Comparison of ENCODE assay signal across 10 cellular contexts in genomic region chr10:46268076-46268881, GRCh38. TPM values are rescaled to one million over a fixed set of nuclear protein-coding genes. Genes with fewer than 3 reads are reported as not detected.
DNase-seq lines count a peak whose midpoint lies in the region; ATAC-seq and TF ChIP-seq lines count a peak whose summit lies in the region.
"Had no signal": no experiment of that assay in that cellular context is flagged by ENCODE, and none has a peak within 500 bp of the region (broad histone marks: within the 10 kb centered on the region; RNA-seq: fewer than 3 reads in every experiment).

No MANE protein-coding gene starts in this region.

- ATAC-seq in GM18873 (IDR thresholded peaks at IDR 0.05; ENCODE audit: low FRiP score, unreplicated experiment) (peak; percentile 65), HG03342 (IDR thresholded peaks at IDR 0.05; ENCODE audit: unreplicated experiment) (peak; percentile 78), GM23338 (no peak)
- ATAC-seq: Panc1 had no signal

- no peak overlapping the region for H3K4me3 ChIP-seq in GM23338
- H3K4me3 ChIP-seq in tibial artery: no peak overlapping the region

- H3K9me2 ChIP-seq in GM23338 (ENCODE audit: insufficient read depth): no peaks in the 10 kb centered on the region

- no peaks in the 10 kb centered on the region; the same call in 1 of the 3 replicates for H3K9me3 Mint-ChIP-seq in GM23338
- H3K9me3 Mint-ChIP-seq in Calu3 (ENCODE audit: low read depth, unreplicated experiment): no peaks in the 10 kb centered on the region
- H3K9me3 Mint-ChIP-seq: neural crest cell had no signal

- H3K4me1 Mint-ChIP-seq in GM23338: peaks cover 3% of the 10 kb centered on the region; the same call in 1 of the 3 replicates
- no peaks in the 10 kb centered on the region for H3K4me1 Mint-ChIP-seq in Calu3 (ENCODE audit: low read depth, unreplicated experiment)

- H3K27me3 ChIP-seq in GM23338 (ENCODE audit: insufficient read depth) (no peaks in the 10 kb centered on the region), tibial artery (no peaks in the 10 kb centered on the region)

- no peaks in the 10 kb centered on the region for H4K20me1 ChIP-seq in GM23338 (replicated peaks; ENCODE audit: insufficient read depth)

- H3K36me3 Mint-ChIP-seq in GM23338 (ENCODE audit: low read depth): no peaks in the 10 kb centered on the region; the same call in 2 of the 3 replicates
- H3K36me3 Mint-ChIP-seq in Calu3 (ENCODE audit: insufficient read depth, unreplicated experiment): no peaks in the 10 kb centered on the region

- no peaks in the 10 kb centered on the region for H3K36me3 ChIP-seq in GM23338 (ENCODE audit: insufficient read depth)
- no peaks in the 10 kb centered on the region for H3K36me3 ChIP-seq in tibial artery

- H3F3A ChIP-seq in GM23338 (replicated peaks; ENCODE audit: low read depth): no peaks in the 10 kb centered on the region

- H3K27ac Mint-ChIP-seq in GM23338 (no peak overlapping the region), Calu3 (ENCODE audit: unreplicated experiment) (no peak overlapping the region)

- H3K27ac ChIP-seq in GM23338 (ENCODE audit: low read depth): no peak overlapping the region
- no peak overlapping the region for H3K27ac ChIP-seq in tibial artery

- TF ChIP-seq CTCF in GM23338 (conservative IDR thresholded peaks at IDR 0.05; ENCODE audit: low read depth in 2 of 2): no peak
- TF ChIP-seq CTCF in Calu3 (IDR thresholded peaks at IDR 0.05; ENCODE audit: unreplicated experiment): no peak
- TF ChIP-seq CTCF in tibial artery (IDR thresholded peaks at IDR 0.05): no peak

- H2AFZ ChIP-seq in GM23338: no peak overlapping the region

- intact Hi-C loops in Calu3 (cut with micrococcal nuclease; ENCODE audit: unreplicated experiment) (no loop called here), tibial artery (cut with DNase I; ENCODE audit: low total_unique reads) (no loop called here)

- CTCF ChIA-PET in Calu3 (lab: Charles Lee): interaction anchor here (1.7 kb wide), 1 partner anchor 11 kb away, joined by 3 read pairs; no protein-coding TSS in a partner anchor

- no peaks in the 10 kb centered on the region for H3K79me2 ChIP-seq in GM23338 (replicated peaks; ENCODE audit: insufficient read depth)

- no peak overlapping the region for H3K4me2 ChIP-seq in GM23338

- H3K9me3 ChIP-seq in tibial artery: no peaks in the 10 kb centered on the region

- H3K27me3 Mint-ChIP-seq in GM23338 (ENCODE audit: insufficient read depth, low read depth, poor library complexity) (peaks cover 5% of the 10 kb centered on the region), Calu3 (ENCODE audit: unreplicated experiment) (peaks cover 22% of the 10 kb centered on the region)

- no peak overlapping the region for H3K4me3 Mint-ChIP-seq in GM23338
- H3K4me3 Mint-ChIP-seq in Calu3 (ENCODE audit: low read depth, unreplicated experiment): no peak overlapping the region
- H3K4me3 Mint-ChIP-seq: neural crest cell had no signal

- BruUV-seq in Calu3 (replicated peaks; lab: Mats Ljungman, UMichigan): no TSS peak

- H3K4me1 ChIP-seq in GM23338 (ENCODE audit: insufficient read depth): no peaks in the 10 kb centered on the region
- H3K4me1 ChIP-seq in tibial artery: no peaks in the 10 kb centered on the region

- DNase-seq in activated T-cell treated with anti-CD3 and anti-CD28 coated beads, Interleukin-2, amount 50 U/mL, for 1 hour: peak; percentile 56
- DNase-seq in stimulated activated CD4-positive, alpha-beta T cell treated with anti-CD3 and anti-CD28 coated beads, Interleukin-2, amount 100 ng/mL, for 4 hours (ENCODE audit: low read depth): peak; percentile 56
- DNase-seq in KG1 (lab: John Stamatoyannopoulos, UW): no peak
- no peak for DNase-seq in GM23338 (ENCODE audit: low spot score)
- no peak for DNase-seq in Calu3
- no peak for DNase-seq in tibial artery

TF ChIP-seq in GM23338, 12 proteins besides CTCF, POLR2A, EP300 and RAD21:
- TF ChIP-seq, protein P1, sequence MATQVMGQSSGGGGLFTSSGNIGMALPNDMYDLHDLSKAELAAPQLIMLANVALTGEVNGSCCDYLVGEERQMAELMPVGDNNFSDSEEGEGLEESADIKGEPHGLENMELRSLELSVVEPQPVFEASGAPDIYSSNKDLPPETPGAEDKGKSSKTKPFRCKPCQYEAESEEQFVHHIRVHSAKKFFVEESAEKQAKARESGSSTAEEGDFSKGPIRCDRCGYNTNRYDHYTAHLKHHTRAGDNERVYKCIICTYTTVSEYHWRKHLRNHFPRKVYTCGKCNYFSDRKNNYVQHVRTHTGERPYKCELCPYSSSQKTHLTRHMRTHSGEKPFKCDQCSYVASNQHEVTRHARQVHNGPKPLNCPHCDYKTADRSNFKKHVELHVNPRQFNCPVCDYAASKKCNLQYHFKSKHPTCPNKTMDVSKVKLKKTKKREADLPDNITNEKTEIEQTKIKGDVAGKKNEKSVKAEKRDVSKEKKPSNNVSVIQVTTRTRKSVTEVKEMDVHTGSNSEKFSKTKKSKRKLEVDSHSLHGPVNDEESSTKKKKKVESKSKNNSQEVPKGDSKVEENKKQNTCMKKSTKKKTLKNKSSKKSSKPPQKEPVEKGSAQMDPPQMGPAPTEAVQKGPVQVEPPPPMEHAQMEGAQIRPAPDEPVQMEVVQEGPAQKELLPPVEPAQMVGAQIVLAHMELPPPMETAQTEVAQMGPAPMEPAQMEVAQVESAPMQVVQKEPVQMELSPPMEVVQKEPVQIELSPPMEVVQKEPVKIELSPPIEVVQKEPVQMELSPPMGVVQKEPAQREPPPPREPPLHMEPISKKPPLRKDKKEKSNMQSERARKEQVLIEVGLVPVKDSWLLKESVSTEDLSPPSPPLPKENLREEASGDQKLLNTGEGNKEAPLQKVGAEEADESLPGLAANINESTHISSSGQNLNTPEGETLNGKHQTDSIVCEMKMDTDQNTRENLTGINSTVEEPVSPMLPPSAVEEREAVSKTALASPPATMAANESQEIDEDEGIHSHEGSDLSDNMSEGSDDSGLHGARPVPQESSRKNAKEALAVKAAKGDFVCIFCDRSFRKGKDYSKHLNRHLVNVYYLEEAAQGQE (IDR thresholded peaks at IDR 0.05; ENCODE audit: unreplicated experiment): no peak
- no peak for TF ChIP-seq ZNF331 (CRISPR knock-in tag; IDR thresholded peaks at IDR 0.05; ENCODE audit: low read depth)
- TF ChIP-seq, protein P2, sequence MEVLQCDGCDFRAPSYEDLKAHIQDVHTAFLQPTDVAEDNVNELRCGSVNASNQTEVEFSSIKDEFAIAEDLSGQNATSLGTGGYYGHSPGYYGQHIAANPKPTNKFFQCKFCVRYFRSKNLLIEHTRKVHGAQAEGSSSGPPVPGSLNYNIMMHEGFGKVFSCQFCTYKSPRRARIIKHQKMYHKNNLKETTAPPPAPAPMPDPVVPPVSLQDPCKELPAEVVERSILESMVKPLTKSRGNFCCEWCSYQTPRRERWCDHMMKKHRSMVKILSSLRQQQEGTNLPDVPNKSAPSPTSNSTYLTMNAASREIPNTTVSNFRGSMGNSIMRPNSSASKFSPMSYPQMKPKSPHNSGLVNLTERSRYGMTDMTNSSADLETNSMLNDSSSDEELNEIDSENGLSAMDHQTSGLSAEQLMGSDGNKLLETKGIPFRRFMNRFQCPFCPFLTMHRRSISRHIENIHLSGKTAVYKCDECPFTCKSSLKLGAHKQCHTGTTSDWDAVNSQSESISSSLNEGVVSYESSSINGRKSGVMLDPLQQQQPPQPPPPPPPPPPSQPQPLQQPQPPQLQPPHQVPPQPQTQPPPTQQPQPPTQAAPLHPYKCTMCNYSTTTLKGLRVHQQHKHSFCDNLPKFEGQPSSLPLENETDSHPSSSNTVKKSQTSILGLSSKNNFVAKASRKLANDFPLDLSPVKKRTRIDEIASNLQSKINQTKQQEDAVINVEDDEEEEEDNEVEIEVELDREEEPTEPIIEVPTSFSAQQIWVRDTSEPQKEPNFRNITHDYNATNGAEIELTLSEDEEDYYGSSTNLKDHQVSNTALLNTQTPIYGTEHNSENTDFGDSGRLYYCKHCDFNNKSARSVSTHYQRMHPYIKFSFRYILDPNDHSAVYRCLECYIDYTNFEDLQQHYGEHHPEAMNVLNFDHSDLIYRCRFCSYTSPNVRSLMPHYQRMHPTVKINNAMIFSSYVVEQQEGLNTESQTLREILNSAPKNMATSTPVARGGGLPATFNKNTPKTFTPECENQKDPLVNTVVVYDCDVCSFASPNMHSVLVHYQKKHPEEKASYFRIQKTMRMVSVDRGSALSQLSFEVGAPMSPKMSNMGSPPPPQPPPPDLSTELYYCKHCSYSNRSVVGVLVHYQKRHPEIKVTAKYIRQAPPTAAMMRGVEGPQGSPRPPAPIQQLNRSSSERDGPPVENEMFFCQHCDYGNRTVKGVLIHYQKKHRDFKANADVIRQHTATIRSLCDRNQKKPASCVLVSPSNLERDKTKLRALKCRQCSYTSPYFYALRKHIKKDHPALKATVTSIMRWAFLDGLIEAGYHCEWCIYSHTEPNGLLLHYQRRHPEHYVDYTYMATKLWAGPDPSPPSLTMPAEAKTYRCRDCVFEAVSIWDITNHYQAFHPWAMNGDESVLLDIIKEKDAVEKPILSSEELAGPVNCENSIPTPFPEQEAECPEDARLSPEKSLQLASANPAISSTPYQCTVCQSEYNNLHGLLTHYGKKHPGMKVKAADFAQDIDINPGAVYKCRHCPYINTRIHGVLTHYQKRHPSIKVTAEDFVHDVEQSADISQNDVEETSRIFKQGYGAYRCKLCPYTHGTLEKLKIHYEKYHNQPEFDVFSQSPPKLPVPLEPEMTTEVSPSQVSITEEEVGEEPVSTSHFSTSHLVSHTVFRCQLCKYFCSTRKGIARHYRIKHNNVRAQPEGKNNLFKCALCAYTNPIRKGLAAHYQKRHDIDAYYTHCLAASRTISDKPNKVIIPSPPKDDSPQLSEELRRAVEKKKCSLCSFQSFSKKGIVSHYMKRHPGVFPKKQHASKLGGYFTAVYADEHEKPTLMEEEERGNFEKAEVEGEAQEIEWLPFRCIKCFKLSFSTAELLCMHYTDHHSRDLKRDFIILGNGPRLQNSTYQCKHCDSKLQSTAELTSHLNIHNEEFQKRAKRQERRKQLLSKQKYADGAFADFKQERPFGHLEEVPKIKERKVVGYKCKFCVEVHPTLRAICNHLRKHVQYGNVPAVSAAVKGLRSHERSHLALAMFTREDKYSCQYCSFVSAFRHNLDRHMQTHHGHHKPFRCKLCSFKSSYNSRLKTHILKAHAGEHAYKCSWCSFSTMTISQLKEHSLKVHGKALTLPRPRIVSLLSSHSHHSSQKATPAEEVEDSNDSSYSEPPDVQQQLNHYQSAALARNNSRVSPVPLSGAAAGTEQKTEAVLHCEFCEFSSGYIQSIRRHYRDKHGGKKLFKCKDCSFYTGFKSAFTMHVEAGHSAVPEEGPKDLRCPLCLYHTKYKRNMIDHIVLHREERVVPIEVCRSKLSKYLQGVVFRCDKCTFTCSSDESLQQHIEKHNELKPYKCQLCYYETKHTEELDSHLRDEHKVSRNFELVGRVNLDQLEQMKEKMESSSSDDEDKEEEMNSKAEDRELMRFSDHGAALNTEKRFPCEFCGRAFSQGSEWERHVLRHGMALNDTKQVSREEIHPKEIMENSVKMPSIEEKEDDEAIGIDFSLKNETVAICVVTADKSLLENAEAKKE (CRISPR knock-in tag; IDR thresholded peaks at IDR 0.05): no peak
- TF ChIP-seq EZH2 (IDR thresholded peaks at IDR 0.05; ENCODE audit: low read depth, unreplicated experiment): no peak
- no peak for TF ChIP-seq JUNB (IDR thresholded peaks at IDR 0.05; ENCODE audit: unreplicated experiment)

RNA-seq across cellular contexts. Expression of gene ANTXRL, which starts 18.5 kb away (rescaled TPM):
- not detected in 2 replicates for total RNA-seq in GM23338 (2014; rRNA removed; shearing (Covaris generic))
- polyA plus RNA-seq in GM23338 (2016; fragmentation: Nextera tagmentation; extraction: Ambion mirVana): not detected in 2 replicates
- total RNA-seq in Calu3 (2022): not detected in 2 replicates
- total RNA-seq: neural crest cell had no signal

Comparison
In these comparisons a context has a peak if more than half of its experiments do, and no peak if none do; other contexts are left out.
1. DNase-seq: peak in activated T-cell treated with anti-CD3 and anti-CD28 coated beads, Interleukin-2, amount 50 U/mL, for 1 hour (single experiment) and stimulated activated CD4-positive, alpha-beta T cell treated with anti-CD3 and anti-CD28 coated beads, Interleukin-2, amount 100 ng/mL, for 4 hours (single experiment); none in KG1 (single experiment), GM23338 (single experiment), Calu3 (single experiment) and tibial artery (0 of 2).